Comparison of ENCODE assay signal across 14 cellular contexts in the genomic region with DNA sequence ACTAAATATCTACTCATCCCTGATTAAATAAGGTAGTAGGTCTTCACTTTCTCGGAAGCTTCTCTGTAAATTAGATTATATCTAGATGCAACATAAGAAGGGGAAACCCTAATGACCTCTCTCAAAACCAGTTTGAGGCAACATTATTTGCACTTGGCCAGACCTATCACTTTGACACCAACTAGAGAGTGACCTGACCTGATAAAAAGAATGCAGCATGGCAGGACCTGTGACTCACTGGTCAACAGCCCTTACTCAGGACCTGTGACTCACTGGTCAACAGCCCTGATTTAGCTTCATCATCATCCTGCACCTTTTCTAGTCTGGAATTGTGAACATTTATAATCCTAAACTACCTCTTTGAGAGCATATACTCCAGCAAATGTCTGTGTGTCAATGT.
DNase-seq lines count a peak whose midpoint lies in the region; ATAC-seq, FAIRE-seq and TF ChIP-seq lines count a peak whose summit lies in the region.
"Had no signal": no experiment of that assay in that cellular context is flagged by ENCODE, and none has a peak within 500 bp of the region (broad histone marks: within the 10 kb centered on the region; RNA-seq: fewer than 3 reads in every experiment).

No MANE protein-coding gene starts in this region.

- H3K4me3 Mint-ChIP-seq in astrocyte (ENCODE audit: unreplicated experiment) = no peak overlapping the region

- H3K27ac Mint-ChIP-seq in astrocyte (ENCODE audit: unreplicated experiment) = no peak overlapping the region

- 89% methylated on average over 1 of the region's 1 CpG for WGBS in esophagus muscularis mucosa

- H3K79me2 ChIP-seq in astrocyte (ENCODE audit: insufficient read depth, low read length) = no peaks in the 10 kb centered on the region

- no peak for TF ChIP-seq POLR2A in esophagus muscularis mucosa (IDR thresholded peaks at IDR 0.05; ENCODE audit: low read depth)

- no peaks in the 10 kb centered on the region for H3K9me3 ChIP-seq in astrocyte (ENCODE audit: insufficient read depth, low read depth, low read length)
- no peaks in the 10 kb centered on the region for H3K9me3 ChIP-seq in esophagus muscularis mucosa
- H3K9me3 ChIP-seq in left ventricle myocardium inferior (replicated peaks) = no peaks in the 10 kb centered on the region
- H3K9me3 ChIP-seq: thoracic aorta had no signal

- no peak for ATAC-seq in HG03139 (IDR thresholded peaks at IDR 0.05; ENCODE audit: unreplicated experiment)
- ATAC-seq: GM12878, right cardiac atrium had no signal

- H3K27me3 Mint-ChIP-seq in astrocyte (ENCODE audit: low read depth, unreplicated experiment) = no peaks in the 10 kb centered on the region

- FAIRE-seq in astrocyte (lab: Jason Lieb, UNC) = no peak
- FAIRE-seq: A204.1, GM12878 had no signal

- H3K9me3 Mint-ChIP-seq in astrocyte (ENCODE audit: unreplicated experiment) = peaks cover 2% of the 10 kb centered on the region

- no peaks in the 10 kb centered on the region for H3K36me3 Mint-ChIP-seq in astrocyte (ENCODE audit: low read depth, unreplicated experiment)

- no peak overlapping the region for H3K4me2 ChIP-seq in astrocyte (ENCODE audit: low read length)

- no peak for TF ChIP-seq EP300 in esophagus muscularis mucosa (IDR thresholded peaks at IDR 0.05)

- H4K20me1 ChIP-seq in astrocyte (ENCODE audit: insufficient read depth, low read length) = no peaks in the 10 kb centered on the region

- H3K4me1 Mint-ChIP-seq in astrocyte (ENCODE audit: low read depth, unreplicated experiment) = peaks cover 5% of the 10 kb centered on the region

- no peak overlapping the region for H3K9ac ChIP-seq in astrocyte (ENCODE audit: low read length)

- intact Hi-C loops in esophagus muscularis mucosa (cut with DNase I) = no loop called here
- intact Hi-C loops in left ventricle myocardium inferior (cut with micrococcal nuclease) = no loop called here

- H3K27ac ChIP-seq in astrocyte (ENCODE audit: low read depth, low read length) = no peak overlapping the region
- no peak overlapping the region for H3K27ac ChIP-seq in esophagus muscularis mucosa (replicated peaks in 1 of 4)
- H3K27ac ChIP-seq in left ventricle myocardium inferior (replicated peaks) = no peak overlapping the region
- H3K27ac ChIP-seq: thoracic aorta had no signal

- peak; percentile 88 for DNase-seq in A172 (ENCODE audit: low spot score)
- DNase-seq in HS-27A (ENCODE audit: low read depth) = peak; percentile 7
- DNase-seq in astrocyte (ENCODE audit: low read depth) = peak; percentile 44
- DNase-seq in iris pigment epithelial cell (ENCODE audit: low read depth) = peak; percentile 59
- no peak for DNase-seq in NCI-H524 (lab: John Stamatoyannopoulos, UW)
- DNase-seq in esophagus muscularis mucosa (ENCODE audit: extremely low spot score) = no peak
- no peak for DNase-seq in left ventricle myocardium inferior
- DNase-seq: NCI-H1417, NCI-H774, right cardiac atrium had no signal

- H3K36me3 ChIP-seq in astrocyte (ENCODE audit: insufficient read depth, low read length) (no peaks in the 10 kb centered on the region), esophagus muscularis mucosa (no peaks in the 10 kb centered on the region), left ventricle myocardium inferior (no peaks in the 10 kb centered on the region)
- H3K36me3 ChIP-seq: thoracic aorta had no signal

- H2AFZ ChIP-seq in astrocyte (ENCODE audit: low read depth, low read length) = no peak overlapping the region

- no peak for TF ChIP-seq CTCF in astrocyte (IDR thresholded peaks at IDR 0.05; ENCODE audit: insufficient read depth, low read depth, low read length)
- TF ChIP-seq CTCF in esophagus muscularis mucosa (IDR thresholded peaks at IDR 0.05) = no peak
- TF ChIP-seq CTCF in left ventricle myocardium inferior (IDR thresholded peaks at IDR 0.05; ENCODE audit: borderline replicate concordance) = no peak

- H3K27me3 ChIP-seq in astrocyte (ENCODE audit: insufficient read depth, low read length) = no peaks in the 10 kb centered on the region
- no peaks in the 10 kb centered on the region for H3K27me3 ChIP-seq in esophagus muscularis mucosa
- H3K27me3 ChIP-seq in left ventricle myocardium inferior (ENCODE audit: low read depth) = no peaks in the 10 kb centered on the region

- H3K4me3 ChIP-seq in astrocyte (ENCODE audit: insufficient read depth, low read depth, low read length) = no peak overlapping the region
- no peak overlapping the region for H3K4me3 ChIP-seq in esophagus muscularis mucosa
- no peak overlapping the region for H3K4me3 ChIP-seq in left ventricle myocardium inferior
- H3K4me3 ChIP-seq: GM12878, thoracic aorta had no signal

- H3K4me1 ChIP-seq in astrocyte (ENCODE audit: insufficient read depth, low read length) (no peaks in the 10 kb centered on the region), esophagus muscularis mucosa (no peaks in the 10 kb centered on the region), left ventricle myocardium inferior (no peaks in the 10 kb centered on the region)

Comparison
In these comparisons a context has a peak if more than half of its experiments do, and no peak if none do; other contexts are left out.
1. DNase-seq: peak in A172 (single experiment), HS-27A (single experiment), astrocyte (single experiment) and iris pigment epithelial cell (single experiment); none in NCI-H524 (0 of 2), esophagus muscularis mucosa (single experiment) and left ventricle myocardium inferior (single experiment).